In the genomic region with DNA sequence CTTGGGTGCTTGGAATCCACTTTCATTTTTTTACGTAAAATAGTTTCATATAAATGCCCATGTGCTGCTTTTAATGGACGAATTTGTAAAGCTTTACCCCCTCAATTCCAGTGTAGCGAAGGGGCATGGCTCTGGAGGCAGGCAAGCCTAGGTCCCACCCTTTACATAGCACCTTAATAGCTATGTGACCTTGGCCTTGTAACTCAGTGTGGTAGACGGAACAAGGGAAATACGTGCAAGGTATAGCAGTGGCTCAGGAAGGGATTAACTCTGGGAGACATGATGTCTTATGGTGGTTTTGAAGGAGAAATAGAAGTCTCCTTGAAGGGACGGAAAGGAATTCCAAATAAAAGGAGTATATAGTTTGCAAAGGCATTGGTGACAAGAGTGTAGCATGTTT, we compare ENCODE assay signal across 8 cellular contexts. TPM values are rescaled to one million over a fixed set of nuclear protein-coding genes. Genes with fewer than 3 reads are reported as not detected.
DNase-seq lines count a peak whose midpoint lies in the region; ATAC-seq and TF ChIP-seq lines count a peak whose summit lies in the region.

No MANE protein-coding gene starts in this region.

- no peaks in the 10 kb centered on the region for H3K9me3 ChIP-seq in SK-N-SH

- ATAC-seq in SK-N-SH treated with all-trans-retinoic acid at 6 μM for 48 hours: no peak
- no peak for ATAC-seq in stimulated activated naive CD8-positive, alpha-beta T cell treated with anti-CD3 and anti-CD28 coated beads, Interleukin-15, amount 100 ng/mL, for 72 hours

- peaks cover 39 to 44% of the 10 kb centered on the region in 2 experiments for H3K36me3 ChIP-seq in SK-N-SH (replicated peaks in 1 of 2; ENCODE audit: control insufficient read depth in 1 of 2, insufficient read depth in 2 of 2, low read length in 1 of 2)

- H3K4me1 ChIP-seq in SK-N-SH (ENCODE audit: control insufficient read depth in 1 of 2, insufficient read depth in 2 of 2, low read depth in 1 of 2, low read length in 1 of 2): peaks cover 0 to 41% of the 10 kb centered on the region in 2 experiments; a peak in 2 of 4 replicates

- H3K9me3 Mint-ChIP-seq in activated T-helper 1 cell treated with anti-CD3 and anti-CD28 coated beads, Interleukin-12 subunit alpha, Interleukin-12 subunit beta, Interleukin-2, Interleukin-4 antibody, amounts not matched to agents 30 ng/mL and 10 ng/mL and 1 ng/mL, durations not matched to agents 14 hours and 24 hours and 36 hours: no peaks in the 10 kb centered on the region
- H3K9me3 Mint-ChIP-seq in immature natural killer cell: no peaks in the 10 kb centered on the region
- H3K9me3 Mint-ChIP-seq in stimulated activated naive CD8-positive, alpha-beta T cell treated with anti-CD3 and anti-CD28 coated beads, Interleukin-15, amount 100 ng/mL, for 72 hours: no peaks in the 10 kb centered on the region

- H3K4me3 Mint-ChIP-seq in activated T-helper 1 cell treated with anti-CD3 and anti-CD28 coated beads, Interleukin-12 subunit alpha, Interleukin-12 subunit beta, Interleukin-2, Interleukin-4 antibody, amounts not matched to agents 30 ng/mL and 10 ng/mL and 1 ng/mL, durations not matched to agents 14 hours and 24 hours and 36 hours: peak overlapping the region; percentile 99
- H3K4me3 Mint-ChIP-seq in immature natural killer cell: peak overlapping the region; percentile 88 to 96 (median 95)
- peak overlapping the region; percentile 94 to 98 for H3K4me3 Mint-ChIP-seq in stimulated activated naive CD8-positive, alpha-beta T cell treated with anti-CD3 and anti-CD28 coated beads, Interleukin-15, amount 100 ng/mL, for 72 hours

- peak overlapping the region; percentile 40 to 88; a peak in 3 of 4 replicates for H3K27ac ChIP-seq in SK-N-SH (ENCODE audit: low read depth in 2 of 2, low read length in 1 of 2)

- intact Hi-C loops in activated T-helper 1 cell treated with anti-CD3 and anti-CD28 coated beads, Interleukin-12 subunit alpha, Interleukin-12 subunit beta, Interleukin-2, Interleukin-4 antibody, amounts not matched to agents 30 ng/mL and 10 ng/mL and 1 ng/mL, durations not matched to agents 14 hours and 24 hours and 36 hours (cut with micrococcal nuclease): loop anchor here (1.0 to 10.0 kb wide), 6 partner anchors 9 to 1839 kb away; partner anchors contain the start of genes CHCHD6, TMCC1 and ZXDC

- H3K27me3 ChIP-seq in SK-N-SH (ENCODE audit: insufficient read depth): no peaks in the 10 kb centered on the region

- peak overlapping the region; percentile 15 for H3K27ac Mint-ChIP-seq in activated T-helper 1 cell treated with anti-CD3 and anti-CD28 coated beads, Interleukin-12 subunit alpha, Interleukin-12 subunit beta, Interleukin-2, Interleukin-4 antibody, amounts not matched to agents 30 ng/mL and 10 ng/mL and 1 ng/mL, durations not matched to agents 14 hours and 24 hours and 36 hours
- peak overlapping the region; percentile 18 to 98 (median 68) for H3K27ac Mint-ChIP-seq in immature natural killer cell
- H3K27ac Mint-ChIP-seq in stimulated activated naive CD8-positive, alpha-beta T cell treated with anti-CD3 and anti-CD28 coated beads, Interleukin-15, amount 100 ng/mL, for 72 hours: no peak overlapping the region

- 80% methylated on average over 6 of the region's 6 CpGs for WGBS in SK-N-SH (ENCODE audit: low lambda C conversion rate)

- H3K9me2 ChIP-seq in SK-N-SH: no peaks in the 10 kb centered on the region

- peak overlapping the region; percentile 93 to 98 for H3K4me3 ChIP-seq in SK-N-SH (ENCODE audit: low read depth in 2 of 2, low read length in 1 of 2)

- H3K9ac ChIP-seq in SK-N-SH: peak overlapping the region; percentile 98

- H3K4me1 Mint-ChIP-seq in activated T-helper 1 cell treated with anti-CD3 and anti-CD28 coated beads, Interleukin-12 subunit alpha, Interleukin-12 subunit beta, Interleukin-2, Interleukin-4 antibody, amounts not matched to agents 30 ng/mL and 10 ng/mL and 1 ng/mL, durations not matched to agents 14 hours and 24 hours and 36 hours (ENCODE audit: low read depth): peaks cover 43% of the 10 kb centered on the region
- H3K4me1 Mint-ChIP-seq in immature natural killer cell: peaks cover 45 to 52% of the 10 kb centered on the region in 2 donors
- peaks cover 48% of the 10 kb centered on the region for H3K4me1 Mint-ChIP-seq in stimulated activated naive CD8-positive, alpha-beta T cell treated with anti-CD3 and anti-CD28 coated beads, Interleukin-15, amount 100 ng/mL, for 72 hours

- H2AFZ ChIP-seq in SK-N-SH (ENCODE audit: low read depth): no peak overlapping the region

- H3K79me2 ChIP-seq in SK-N-SH (ENCODE audit: insufficient read depth): peaks cover 70% of the 10 kb centered on the region

- TF ChIP-seq RAD21 in SK-N-SH (IDR thresholded peaks at IDR 0.05; ENCODE audit: low read length): no peak

- CTCF ChIA-PET in SK-N-SH (lab: Yijun Ruan, JAX): interaction anchor here (0.6 to 1.2 kb wide), 2 partner anchors 15 to 564 kb away, joined by 3 read pairs; no protein-coding TSS in a partner anchor

- peaks cover 36% of the 10 kb centered on the region for H4K20me1 ChIP-seq in SK-N-SH (ENCODE audit: insufficient read depth)

- POLR2A ChIA-PET in SK-N-SH (lab: Yijun Ruan, JAX): no interaction called here

- TF ChIP-seq EP300 in SK-N-SH (IDR thresholded peaks at IDR 0.05; ENCODE audit: borderline replicate concordance in 1 of 2, low read depth in 1 of 2, low read length in 1 of 2): no peak

- H3K27me3 Mint-ChIP-seq in activated T-helper 1 cell treated with anti-CD3 and anti-CD28 coated beads, Interleukin-12 subunit alpha, Interleukin-12 subunit beta, Interleukin-2, Interleukin-4 antibody, amounts not matched to agents 30 ng/mL and 10 ng/mL and 1 ng/mL, durations not matched to agents 14 hours and 24 hours and 36 hours (ENCODE audit: insufficient read depth): peaks cover 4% of the 10 kb centered on the region
- peaks cover 1 to 11% (median 5%) of the 10 kb centered on the region in 3 donors for H3K27me3 Mint-ChIP-seq in immature natural killer cell (ENCODE audit: low read depth in 3 of 3)
- H3K27me3 Mint-ChIP-seq in stimulated activated naive CD8-positive, alpha-beta T cell treated with anti-CD3 and anti-CD28 coated beads, Interleukin-15, amount 100 ng/mL, for 72 hours: no peaks in the 10 kb centered on the region

- H3K36me3 Mint-ChIP-seq in activated T-helper 1 cell treated with anti-CD3 and anti-CD28 coated beads, Interleukin-12 subunit alpha, Interleukin-12 subunit beta, Interleukin-2, Interleukin-4 antibody, amounts not matched to agents 30 ng/mL and 10 ng/mL and 1 ng/mL, durations not matched to agents 14 hours and 24 hours and 36 hours (ENCODE audit: low read depth): peaks cover 34% of the 10 kb centered on the region
- peaks cover 0 to 24% (median 4%) of the 10 kb centered on the region in 3 donors for H3K36me3 Mint-ChIP-seq in immature natural killer cell

- no peak for DNase-seq in SK-N-SH
- DNase-seq in activated T-helper 1 cell treated with anti-CD3 and anti-CD28 coated beads, Interleukin-12 subunit alpha, Interleukin-12 subunit beta, Interleukin-2, Interleukin-4 antibody, amounts not matched to agents 30 ng/mL and 10 ng/mL and 1 ng/mL, durations not matched to agents 14 hours and 24 hours and 36 hours (ENCODE audit: low spot score): no peak
- no peak for DNase-seq in immature natural killer cell
- no peak for DNase-seq in stimulated activated naive CD8-positive, alpha-beta T cell treated with anti-CD3 and anti-CD28 coated beads, Interleukin-15, amount 100 ng/mL, for 72 hours
- DNase-seq in stimulated activated CD4-positive, alpha-beta T cell treated with anti-CD3 and anti-CD28 coated beads, Interleukin-1b, Interleukin-23, amount 100 ng/mL, for 48 hours: no peak
- DNase-seq in activated CD4-positive, CD25-positive, alpha-beta regulatory T cell treated with anti-CD3 and anti-CD28 coated beads, Interleukin-2, amount 50 U/mL, for 72 hours: no peak
- DNase-seq in NCI-H1694 treated with DMSO at 0.1 percent for 48 hours (lab: John Stamatoyannopoulos, UW): no peak

- TF ChIP-seq CTCF in SK-N-SH (IDR thresholded peaks at IDR 0.05): no peak

- peak overlapping the region; percentile 82 for H3K4me2 ChIP-seq in SK-N-SH

- peaks cover 17% of the 10 kb centered on the region for H3F3A ChIP-seq in SK-N-SH (replicated peaks; ENCODE audit: insufficient read depth)

TF ChIP-seq in SK-N-SH, 30 proteins besides CTCF, POLR2A, EP300 and RAD21 (continues in another document):
- TF ChIP-seq RXRA (IDR thresholded peaks at IDR 0.05; ENCODE audit: borderline replicate concordance, low read depth): no peak

TF ChIP-seq in SK-N-SH treated with all-trans-retinoic acid at 6 μM for 48 hours, 23 proteins besides CTCF, POLR2A, EP300 and RAD21:
- no peak for TF ChIP-seq GLIS3 (CRISPR knock-in tag; IDR thresholded peaks at IDR 0.05)
- no peak for TF ChIP-seq TOX (CRISPR knock-in tag; IDR thresholded peaks at IDR 0.05; ENCODE audit: borderline replicate concordance)
- no peak for TF ChIP-seq CSDC2 (CRISPR knock-in tag; IDR thresholded peaks at IDR 0.05)
- no peak for TF ChIP-seq ZFP3 (CRISPR knock-in tag; IDR thresholded peaks at IDR 0.05)
- no peak for TF ChIP-seq BACH2 (CRISPR knock-in tag; IDR thresholded peaks at IDR 0.05; ENCODE audit: borderline replicate concordance)
- TF ChIP-seq RARB (CRISPR knock-in tag; IDR thresholded peaks at IDR 0.05): no peak
- TF ChIP-seq ZNF565 (CRISPR knock-in tag; conservative IDR thresholded peaks at IDR 0.05; ENCODE audit: low read depth): no peak
- no peak for TF ChIP-seq ISL1 (CRISPR knock-in tag; IDR thresholded peaks at IDR 0.05)
- no peak for TF ChIP-seq ZFP30 (CRISPR knock-in tag; IDR thresholded peaks at IDR 0.05)
- no peak for TF ChIP-seq SNAI2 (CRISPR knock-in tag; IDR thresholded peaks at IDR 0.05)
- TF ChIP-seq, protein P1, sequence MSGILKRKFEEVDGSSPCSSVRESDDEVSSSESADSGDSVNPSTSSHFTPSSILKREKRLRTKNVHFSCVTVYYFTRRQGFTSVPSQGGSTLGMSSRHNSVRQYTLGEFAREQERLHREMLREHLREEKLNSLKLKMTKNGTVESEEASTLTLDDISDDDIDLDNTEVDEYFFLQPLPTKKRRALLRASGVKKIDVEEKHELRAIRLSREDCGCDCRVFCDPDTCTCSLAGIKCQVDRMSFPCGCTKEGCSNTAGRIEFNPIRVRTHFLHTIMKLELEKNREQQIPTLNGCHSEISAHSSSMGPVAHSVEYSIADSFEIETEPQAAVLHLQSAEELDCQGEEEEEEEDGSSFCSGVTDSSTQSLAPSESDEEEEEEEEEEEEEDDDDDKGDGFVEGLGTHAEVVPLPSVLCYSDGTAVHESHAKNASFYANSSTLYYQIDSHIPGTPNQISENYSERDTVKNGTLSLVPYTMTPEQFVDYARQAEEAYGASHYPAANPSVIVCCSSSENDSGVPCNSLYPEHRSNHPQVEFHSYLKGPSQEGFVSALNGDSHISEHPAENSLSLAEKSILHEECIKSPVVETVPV (CRISPR knock-in tag; IDR thresholded peaks at IDR 0.05): no peak
TF ChIP-seq in SK-N-SH treated with all-trans-retinoic acid at 6 μM for 48 hours: peak in this region for 0.

RNA-seq across cellular contexts. Expression of gene SEC61A1, which starts 1.4 kb away (rescaled TPM):
- polyA plus RNA-seq in SK-N-SH (2012; rRNA removed): 153 and 215 TPM in 2 replicates
- 122 and 161 TPM in 2 replicates for polyA plus RNA-seq in SK-N-SH (2012; cell fraction: cytosol; rRNA removed)
- polyA plus RNA-seq in SK-N-SH (2012; cell fraction: nucleus; rRNA removed): 160 and 215 TPM in 2 replicates
- 205 and 214 TPM in 2 replicates for total RNA-seq in activated T-helper 1 cell treated with anti-CD3 and anti-CD28 coated beads, Interleukin-12 subunit alpha, Interleukin-12 subunit beta, Interleukin-2, Interleukin-4 antibody, amounts not matched to agents 30 ng/mL and 10 ng/mL and 1 ng/mL, durations not matched to agents 14 hours and 24 hours and 36 hours
- polyA plus RNA-seq in immature natural killer cell: 100 to 1,000 TPM; 107 to 195 (median 172) TPM

Comparison
In these comparisons a context has a peak if more than half of its experiments do, and no peak if none do; other contexts are left out.
1. H3K27ac Mint-ChIP-seq: peak in activated T-helper 1 cell treated with anti-CD3 and anti-CD28 coated beads, Interleukin-12 subunit alpha, Interleukin-12 subunit beta, Interleukin-2, Interleukin-4 antibody, amounts not matched to agents 30 ng/mL and 10 ng/mL and 1 ng/mL, durations not matched to agents 14 hours and 24 hours and 36 hours (single experiment) and immature natural killer cell (6 of 6); none in stimulated activated naive CD8-positive, alpha-beta T cell treated with anti-CD3 and anti-CD28 coated beads, Interleukin-15, amount 100 ng/mL, for 72 hours (0 of 2).
2. Peak in every context shown above with its lines, with median percentiles within 50 percentile points of each other: H3K4me3 Mint-ChIP-seq.